In genomic region chr6:143059616-143060353, GRCh38 we compare ENCODE assay signal across 8 cellular contexts. TPM values are rescaled to one million over a fixed set of nuclear protein-coding genes. Genes with fewer than 3 reads are reported as not detected.
DNase-seq lines count a peak whose midpoint lies in the region; ATAC-seq, FAIRE-seq and TF ChIP-seq lines count a peak whose summit lies in the region.

No MANE protein-coding gene starts in this region.

- CTCF ChIA-PET in Caco-2 (lab: Charles Lee) (interaction anchor here (0.8 kb wide), 1 partner anchor 25 kb away, joined by 3 read pairs; no protein-coding TSS in a partner anchor), HCT116 (lab: Charles Lee) (no interaction called here), HepG2 (lab: Yijun Ruan, JAX; ENCODE audit: low intra/inter-chr PET ratio, low total read pairs) (no interaction called here)

- peaks cover 5% of the 10 kb centered on the region for H3K4me1 Mint-ChIP-seq in Caco-2 (ENCODE audit: low read depth, unreplicated experiment)

- peaks cover 5% of the 10 kb centered on the region for H3K9me3 Mint-ChIP-seq in Caco-2 (ENCODE audit: unreplicated experiment)

- peak overlapping the region; percentile 94 for H3K4me3 Mint-ChIP-seq in Caco-2 (ENCODE audit: unreplicated experiment)

- H3K9me3 ChIP-seq in Caco-2, result no peaks in the 10 kb centered on the region
- no peaks in the 10 kb centered on the region for H3K9me3 ChIP-seq in HCT116 (ENCODE audit: control insufficient read depth in 1 of 2, insufficient read depth in 1 of 2, low read depth in 1 of 2, low read length in 2 of 2)
- peaks cover under 1% of the 10 kb centered on the region; the same call in 1 of the 2 replicates for H3K9me3 ChIP-seq in HepG2 (ENCODE audit: low read length)

- H4K20me1 ChIP-seq in HCT116 (ENCODE audit: insufficient read depth) (no peaks in the 10 kb centered on the region), HepG2 (ENCODE audit: insufficient read depth, low read length) (no peaks in the 10 kb centered on the region)

- H3K27me3 Mint-ChIP-seq in Caco-2 (ENCODE audit: insufficient read depth, unreplicated experiment), result no peaks in the 10 kb centered on the region

- H3K4me3 ChIP-seq in Caco-2 (ENCODE audit: low read depth, low read length) (peak overlapping the region; percentile 85), HCT116 (replicated peaks in 1 of 2; ENCODE audit: low read depth in 1 of 2, low read length in 2 of 2) (peak overlapping the region; percentile 56 to 71), HepG2 (replicated peaks in 1 of 3; ENCODE audit: insufficient read depth in 1 of 3, low read depth in 2 of 3, low read length in 3 of 3) (peak overlapping the region; percentile 68 to 87 (median 85))

- TF ChIP-seq RAD21 in HCT116 (IDR thresholded peaks at IDR 0.05; ENCODE audit: low read depth) (peak; percentile 4; the same call in 1 of the 2 replicates), HepG2 (CRISPR knock-in tag; IDR thresholded peaks at IDR 0.05) (no peak)

- DNase-seq in Caco-2, result peak in 1 of 2 experiments; percentile 13
- peak; percentile 62 for DNase-seq in HCT116 (ENCODE audit: low read depth, low spot score)
- DNase-seq in RPMI8226, result peak; percentile 59
- peak; percentile 40 for DNase-seq in cerebellar cortex (ENCODE audit: low spot score)
- DNase-seq in HepG2 (ENCODE audit: low spot score), result peak; percentile 97
- peak; percentile 30 for DNase-seq in stimulated activated naive CD4-positive, alpha-beta T cell treated with Interleukin-2 at 50 U/mL for 16 hours (lab: John Stamatoyannopoulos, UW)
- no peak for DNase-seq in posterior vena cava (ENCODE audit: low spot score)

- H3K36me3 Mint-ChIP-seq in Caco-2 (ENCODE audit: insufficient read depth, unreplicated experiment), result peaks cover 13% of the 10 kb centered on the region

- H3K9ac ChIP-seq in HCT116 (ENCODE audit: low read length) (peak overlapping the region; percentile 71), HepG2 (ENCODE audit: insufficient read depth, low read depth, low read length) (peak overlapping the region; percentile 87)

- TSS peak; percentile 65 for BruUV-seq in Caco-2 (replicated peaks; lab: Mats Ljungman, UMichigan)
- TSS peak; percentile 80 for BruUV-seq in HCT116 (replicated peaks; lab: Mats Ljungman, UMichigan)
- BruUV-seq in HepG2 (replicated peaks; lab: Mats Ljungman, UMichigan), result TSS peak; percentile 65

- peak overlapping the region; percentile 84 for H2AFZ ChIP-seq in HCT116 (ENCODE audit: low read depth, low read length, poor library complexity, severe bottlenecking)
- H2AFZ ChIP-seq in HepG2 (ENCODE audit: low read length), result no peak overlapping the region

- in situ Hi-C loops in HepG2 (cut with HindIII; ENCODE audit: extremely low pct_ligation_motif_present, low pct_unique_long_range_greater_than_20kb), result loop anchor here (5.0 to 10.0 kb wide), 2 partner anchors 112 to 355 kb away; partner anchors contain the start of gene HIVEP2

- H3K36me3 ChIP-seq in Caco-2 (ENCODE audit: control insufficient read depth, insufficient read depth, low read length), result no peaks in the 10 kb centered on the region
- no peaks in the 10 kb centered on the region for H3K36me3 ChIP-seq in HCT116 (ENCODE audit: control insufficient read depth in 1 of 2, insufficient read depth in 2 of 2, low read length in 2 of 2)
- H3K36me3 ChIP-seq in HepG2 (replicated peaks in 1 of 2; ENCODE audit: control insufficient read depth in 1 of 2, insufficient read depth in 2 of 2, low read length in 2 of 2), result peaks cover 0 to 10% of the 10 kb centered on the region in 2 experiments; a peak in 1 of 5 replicates

- 0% methylated on average over 8 of the region's 8 CpGs for WGBS in HepG2 (ENCODE audit: low lambda C conversion rate)

- H3K27ac ChIP-seq in HCT116 (ENCODE audit: low read depth, low read length) (peak overlapping the region; percentile 80), HepG2 (ENCODE audit: extremely low read length, insufficient read depth, low read length) (peak overlapping the region; percentile 88)

- peak; percentile 72 for FAIRE-seq in HepG2 (lab: Jason Lieb, UNC)

- peaks cover 1% of the 10 kb centered on the region; the same call in 1 of the 2 replicates for H3K27me3 ChIP-seq in Caco-2 (replicated peaks; ENCODE audit: control insufficient read depth, insufficient read depth, low read length)
- H3K27me3 ChIP-seq in HCT116 (ENCODE audit: insufficient read depth, low read length), result no peaks in the 10 kb centered on the region
- no peaks in the 10 kb centered on the region; a peak in 1 of 5 replicates for H3K27me3 ChIP-seq in HepG2 (ENCODE audit: control insufficient read depth in 1 of 2, insufficient read depth in 2 of 2, low read length in 2 of 2)

- RAD21 ChIA-PET in HCT116 (lab: Charles Lee; ENCODE audit: low non-redundant PET in 1 of 2, low total read pairs in 2 of 2, uncharacterized antibody in 2 of 2, unreplicated experiment in 2 of 2), result no interaction called here

- peak overlapping the region; percentile 96 for H3K27ac Mint-ChIP-seq in Caco-2 (ENCODE audit: unreplicated experiment)

- no peak for TF ChIP-seq CTCF in Caco-2 (IDR thresholded peaks at IDR 0.05; ENCODE audit: insufficient read depth in 1 of 2, low read depth in 1 of 2, low read length in 1 of 2, severe bottlenecking in 1 of 2, unreplicated experiment in 1 of 2)
- no peak for TF ChIP-seq CTCF in HCT116 (IDR thresholded peaks at IDR 0.05 in 2 of 3, conservative IDR thresholded peaks at IDR 0.05 in 1 of 3; ENCODE audit: borderline replicate concordance in 1 of 3, insufficient read depth in 1 of 3, low read depth in 2 of 3, low read length in 2 of 3)
- no peak for TF ChIP-seq CTCF in HepG2 (CRISPR knock-in tag; IDR thresholded peaks at IDR 0.05)

- POLR2A ChIA-PET in Caco-2 (lab: Charles Lee) (no interaction called here), HCT116 (lab: Charles Lee) (no interaction called here), HepG2 (lab: Yijun Ruan, JAX) (interaction anchor here (0.7 to 4.9 kb wide), 10 partner anchors 9 to 783 kb away, joined by 3 to 23 read pairs (median 6); partner anchors contain the start of gene LTV1)

- intact Hi-C loops in Caco-2 (cut with micrococcal nuclease; ENCODE audit: unreplicated experiment), result loop anchor here (1.0 to 10.0 kb wide), 3 partner anchors 114 to 365 kb away; partner anchors contain the start of gene HIVEP2
- intact Hi-C loops in HCT116 (cut with micrococcal nuclease), result loop anchor here (2.0 kb wide), 1 partner anchor 113 kb away; no protein-coding TSS in a partner anchor
- intact Hi-C loops in HepG2 (cut with micrococcal nuclease; ENCODE audit: unreplicated experiment), result loop anchor here (1.0 to 5.0 kb wide), 6 partner anchors 48 to 368 kb away; partner anchors contain the start of gene HIVEP2
- intact Hi-C loops in posterior vena cava (cut with DNase I), result no loop called here

- H3K9me2 ChIP-seq in HCT116 (ENCODE audit: insufficient read depth), result no peaks in the 10 kb centered on the region

- TF ChIP-seq EP300 in HepG2 (IDR thresholded peaks at IDR 0.05; ENCODE audit: low read depth in 2 of 2, low read length in 2 of 2) (peak in 1 of 2 experiments; percentile 83; a peak in 2 of 4 replicates), HepG2 (CRISPR knock-in tag; IDR thresholded peaks at IDR 0.05; ENCODE audit: borderline replicate concordance) (peak; percentile 80)

- no peak for ATAC-seq in HCT116
- peak; percentile 72 for ATAC-seq in HepG2
- ATAC-seq in HG03196 (IDR thresholded peaks at IDR 0.05; ENCODE audit: unreplicated experiment), result no peak

- H3K4me2 ChIP-seq in HCT116 (ENCODE audit: low read length) (peak overlapping the region; percentile 85), HepG2 (ENCODE audit: low read depth, low read length) (peak overlapping the region; percentile 79)

- H3K79me2 ChIP-seq in HCT116 (ENCODE audit: insufficient read depth, low read length), result 0 out of 2 replicates have a peak, but pooled peaks cover 8% of the 10 kb centered on the region
- H3K79me2 ChIP-seq in HepG2 (ENCODE audit: insufficient read depth, low read length), result peaks cover 41% of the 10 kb centered on the region

- H3K4me1 ChIP-seq in Caco-2 (peaks cover 17% of the 10 kb centered on the region), HCT116 (ENCODE audit: control insufficient read depth in 1 of 2, insufficient read depth in 2 of 2, low read length in 2 of 2) (peaks cover 8 to 32% of the 10 kb centered on the region in 2 experiments; a peak in 3 of 4 replicates), HepG2 (ENCODE audit: insufficient read depth, low read length) (peaks cover 51% of the 10 kb centered on the region)

- TF ChIP-seq POLR2A in HCT116 (IDR thresholded peaks at IDR 0.05; ENCODE audit: borderline replicate concordance, extremely low read depth, insufficient read depth, insufficient read length) (no peak), HepG2 (IDR thresholded peaks at IDR 0.05; ENCODE audit: insufficient read depth in 1 of 2, low read depth in 2 of 2, low read length in 2 of 2) (peak; percentile 47 to 77; a peak in 3 of 4 replicates)

TF ChIP-seq in HCT116, 20 proteins besides CTCF, POLR2A, EP300 and RAD21 (continues in another document):
- no peak; the same call in 1 of the 2 replicates for TF ChIP-seq SRF (IDR thresholded peaks at IDR 0.05; ENCODE audit: low read depth)

RNA-seq across cellular contexts. Expression of gene AIG1, which starts 0.9 kb away (rescaled TPM):
- total RNA-seq in Caco-2 (2022) (27.6 and 31.8 TPM in 2 replicates), HCT116 (2021; ENCODE audit: unreplicated experiment) (51.1 TPM), HepG2 (2016; rRNA removed; fragmentation: Illumina TruSeq; extraction: Trizol) (92.2 and 115 TPM in 2 replicates), posterior vena cava (10 to 100 TPM; 25.8 to 32.7 TPM)
- polyA plus RNA-seq in HCT116 (2012), result 42.8 and 46.9 TPM in 2 replicates
- 69.0 and 78.3 TPM in 2 replicates for total RNA-seq in HepG2 (2016; cell fraction: cytosol; rRNA removed; fragmentation: Illumina TruSeq; extraction: Trizol; ENCODE audit: low read depth)
- 86.4 and 118 TPM in 2 replicates for total RNA-seq in HepG2 (2016; cell fraction: insoluble cytoplasmic fraction; rRNA removed; fragmentation: Illumina TruSeq; extraction: Trizol)
- 94.9 and 96.7 TPM in 2 replicates for total RNA-seq in HepG2 (2016; cell fraction: membrane; rRNA removed; fragmentation: Illumina TruSeq; extraction: Trizol)
- total RNA-seq in HepG2 (2016; cell fraction: nucleus; rRNA removed; fragmentation: Illumina TruSeq; extraction: Trizol), result 108 and 110 TPM in 2 replicates
- 180 and 197 TPM in 2 replicates for polyA plus RNA-seq in HepG2 (2011; rRNA removed)
- polyA plus RNA-seq in HepG2 (2011; cell fraction: cytosol; rRNA removed), result 168 and 200 TPM in 2 replicates
- polyA plus RNA-seq in HepG2 (2011; cell fraction: nucleus; rRNA removed), result 65.3 and 74.7 TPM in 2 replicates
- polyA plus RNA-seq in HepG2 (2012), result 127 and 143 TPM in 2 replicates
- polyA plus RNA-seq in HepG2 (2016; cell fraction: cytosol; fragmentation: Illumina TruSeq; extraction: Trizol; ENCODE audit: low read depth), result 95.4 and 123 TPM in 2 replicates
- polyA plus RNA-seq in HepG2 (2016; cell fraction: insoluble cytoplasmic fraction; fragmentation: Illumina TruSeq; extraction: Trizol; ENCODE audit: low read depth), result 91.2 and 101 TPM in 2 replicates
- 103 and 106 TPM in 2 replicates for polyA plus RNA-seq in HepG2 (2016; cell fraction: membrane; fragmentation: Illumina TruSeq; extraction: Trizol; ENCODE audit: low read depth)
- polyA plus RNA-seq in HepG2 (2016; cell fraction: nucleus; fragmentation: Illumina TruSeq; extraction: Trizol; ENCODE audit: insufficient read depth, low read depth), result 141 and 147 TPM in 2 replicates
- 20.3 and 109 TPM in 2 replicates for polyA minus RNA-seq in HepG2 (2011; rRNA and poly(A)+ RNA removed; ENCODE audit: low replicate concordance)
- polyA minus RNA-seq in HepG2 (2011; cell fraction: cytosol; rRNA and poly(A)+ RNA removed), result 67.3 and 76.3 TPM in 2 replicates
- polyA minus RNA-seq in HepG2 (2011; cell fraction: nucleus; rRNA and poly(A)+ RNA removed), result 156 and 160 TPM in 2 replicates

Comparison
In these comparisons a context has a peak if more than half of its experiments do, and no peak if none do; other contexts are left out.
1. intact Hi-C loops: an anchor here in Caco-2 (1.0 to 10.0 kb wide), HCT116 (2.0 kb wide) and HepG2 (1.0 to 5.0 kb wide); none called in posterior vena cava.